8 cellular contexts compared by ENCODE assay signal in genomic region chr2:219530048-219530963, GRCh38. TPM values are rescaled to one million over a fixed set of nuclear protein-coding genes. Genes with fewer than 3 reads are reported as not detected.
DNase-seq lines count a peak whose midpoint lies in the region; ATAC-seq lines count a peak whose summit lies in the region.

No MANE protein-coding gene starts in this region.

- H3K27ac ChIP-seq in angular gyrus (ENCODE audit: low read depth, low read length) (peak overlapping the region; percentile 11), right cardiac atrium (ENCODE audit: low read length) (no peak overlapping the region)

- no peaks in the 10 kb centered on the region for H3K9me3 ChIP-seq in right cardiac atrium (ENCODE audit: control insufficient read depth, low read length)

- DNase-seq in NCI-H1417 (lab: John Stamatoyannopoulos, UW) (peak; percentile 53 to 88 (median 75)), NCI-H1417 treated with DMSO at 0.1 percent for 48 hours (lab: John Stamatoyannopoulos, UW) (no peak), NCI-H146 treated with DMSO at 0.1 percent for 48 hours (lab: John Stamatoyannopoulos, UW; ENCODE audit: unreplicated experiment) (peak; percentile 18), T-helper 2 cell (peak; percentile 62 to 79 (median 75)), right cardiac atrium (peak; percentile 86 to 96 (median 90)), sciatic nerve (ENCODE audit: low spot score) (peak; percentile 94)

- H3K4me3 ChIP-seq in right cardiac atrium (ENCODE audit: low read length): no peak overlapping the region

- peaks cover 2% of the 10 kb centered on the region for H3K4me1 ChIP-seq in right cardiac atrium (ENCODE audit: control insufficient read depth, insufficient read depth, low read length)

- H3K27me3 ChIP-seq in right cardiac atrium (ENCODE audit: control insufficient read depth, insufficient read depth): no peaks in the 10 kb centered on the region

- WGBS in right cardiac atrium: 12% methylated on average over 21 of the region's 21 CpGs

- intact Hi-C loops in right cardiac atrium (cut with DNase I) (loop anchor here in 3 of 4 donors (2.0 kb wide), 2 partner anchors 54 to 128 kb away; no protein-coding TSS in a partner anchor), sciatic nerve (cut with DNase I) (loop anchor here (5.0 kb wide), 1 partner anchor 128 kb away; no protein-coding TSS in a partner anchor)

- ATAC-seq in HG02852 (IDR thresholded peaks at IDR 0.05; ENCODE audit: unreplicated experiment) (peak; percentile 90), right cardiac atrium (peak; percentile 77 to 83), sciatic nerve (peak; percentile 94)

RNA-seq across cellular contexts. Expression of gene CHPF, which starts 13.3 kb away (rescaled TPM):
- total RNA-seq in right cardiac atrium (100 to 1,000 TPM in 2 of 4 donors, 10 to 100 TPM in 2; 92.6 to 145 (median 101) TPM), sciatic nerve (33.4 TPM)
- 115 TPM for polyA plus RNA-seq in right cardiac atrium

RNA-seq across cellular contexts. Expression of gene TMEM198, which starts 13.5 kb away (rescaled TPM):
- 1 to 10 TPM; 1.8 to 3.4 (median 3.1) TPM for total RNA-seq in right cardiac atrium
- 3.4 TPM for polyA plus RNA-seq in right cardiac atrium
- 2.1 TPM for total RNA-seq in sciatic nerve

RNA-seq across cellular contexts. Expression of gene ASIC4, which starts 16.0 kb away (rescaled TPM):
- 1 to 10 TPM in 3 of 4 donors, under 1 TPM in 1; 0.28 to 1.8 (median 1.6) TPM for total RNA-seq in right cardiac atrium
- 0.57 TPM for polyA plus RNA-seq in right cardiac atrium
- total RNA-seq in sciatic nerve: 0.31 TPM

RNA-seq across cellular contexts. Expression of gene GMPPA, which starts 31.6 kb away (rescaled TPM):
- total RNA-seq in right cardiac atrium: 10 to 100 TPM; 22.9 to 27.5 (median 25.4) TPM
- polyA plus RNA-seq in right cardiac atrium: 21.6 TPM
- total RNA-seq in sciatic nerve: 25.9 TPM

RNA-seq across cellular contexts. Expression of gene OBSL1, which starts 41.0 kb away (rescaled TPM):
- total RNA-seq in right cardiac atrium (100 to 1,000 TPM; 263 to 321 (median 294) TPM), sciatic nerve (85.2 TPM)
- 179 TPM for polyA plus RNA-seq in right cardiac atrium
